8 cellular contexts compared by ENCODE assay signal in genomic region chr5:56094579-56095361, GRCh38.
DNase-seq lines count a peak whose midpoint lies in the region; ATAC-seq and TF ChIP-seq lines count a peak whose summit lies in the region.
"Had no signal": no experiment of that assay in that cellular context is flagged by ENCODE, and none has a peak within 500 bp of the region (broad histone marks: within the 10 kb centered on the region; RNA-seq: fewer than 3 reads in every experiment).

No MANE protein-coding gene starts in this region.

- H4K20me1 ChIP-seq in MM.1S (ENCODE audit: insufficient read depth, low read length) = no peaks in the 10 kb centered on the region

- H3K4me2 ChIP-seq in MM.1S (ENCODE audit: low read depth, low read length) = peak overlapping the region; percentile 56

- H3K9me3 Mint-ChIP-seq in activated naive CD8-positive, alpha-beta T cell treated with anti-CD3 and anti-CD28 coated beads for 36 hours = peaks cover 4% of the 10 kb centered on the region

- H3K4me1 Mint-ChIP-seq in activated naive CD8-positive, alpha-beta T cell treated with anti-CD3 and anti-CD28 coated beads for 36 hours = peaks cover 72% of the 10 kb centered on the region

- no peaks in the 10 kb centered on the region for H3K9me3 ChIP-seq in MM.1S (replicated peaks; ENCODE audit: insufficient read depth, low read length)

- no peaks in the 10 kb centered on the region for H3K79me2 ChIP-seq in MM.1S (ENCODE audit: low read length)

- DNase-seq in MM.1S (no peak), A172 (ENCODE audit: low spot score) (no peak), KG1 (lab: John Stamatoyannopoulos, UW) (no peak), DMS79 (lab: John Stamatoyannopoulos, UW) (no peak)
- peak; percentile 64 for DNase-seq in activated naive CD8-positive, alpha-beta T cell treated with anti-CD3 and anti-CD28 coated beads for 36 hours
- peak; percentile 48 for DNase-seq in stimulated activated naive CD4-positive, alpha-beta T cell treated with Interleukin-2 at 50 U/mL for 16 hours (lab: John Stamatoyannopoulos, UW)

- no peaks in the 10 kb centered on the region for H3K9me2 ChIP-seq in MM.1S (replicated peaks; ENCODE audit: insufficient read depth, low read length)

- H3K27ac ChIP-seq in MM.1S (ENCODE audit: low read length) = peak overlapping the region; percentile 68

- peak; percentile 22 for ATAC-seq in GM21528 (IDR thresholded peaks at IDR 0.05; ENCODE audit: low FRiP score, unreplicated experiment)
- ATAC-seq: left lobe of liver had no signal

- peak overlapping the region; percentile 78 for H3K27ac Mint-ChIP-seq in activated naive CD8-positive, alpha-beta T cell treated with anti-CD3 and anti-CD28 coated beads for 36 hours

- no peaks in the 10 kb centered on the region for H3K27me3 Mint-ChIP-seq in activated naive CD8-positive, alpha-beta T cell treated with anti-CD3 and anti-CD28 coated beads for 36 hours

- no peak overlapping the region for H3K4me3 Mint-ChIP-seq in activated naive CD8-positive, alpha-beta T cell treated with anti-CD3 and anti-CD28 coated beads for 36 hours

- no peak overlapping the region for H3K4me3 ChIP-seq in MM.1S (ENCODE audit: low read length)

- no peaks in the 10 kb centered on the region for H3K27me3 ChIP-seq in MM.1S (replicated peaks; ENCODE audit: insufficient read depth, low read length)

- no peak for TF ChIP-seq CTCF in MM.1S (IDR thresholded peaks at IDR 0.05; ENCODE audit: low read length)

- H3K36me3 Mint-ChIP-seq in activated naive CD8-positive, alpha-beta T cell treated with anti-CD3 and anti-CD28 coated beads for 36 hours = peaks cover 4% of the 10 kb centered on the region

- peaks cover 33% of the 10 kb centered on the region for H3K4me1 ChIP-seq in MM.1S (ENCODE audit: low read length)

- peak overlapping the region; percentile 42; the same call in 1 of the 2 replicates for H2AFZ ChIP-seq in MM.1S (ENCODE audit: low read length)

- peaks cover 15% of the 10 kb centered on the region for H3F3A ChIP-seq in MM.1S (ENCODE audit: insufficient read depth, low read length)

- H3K36me3 ChIP-seq in MM.1S (replicated peaks; ENCODE audit: insufficient read depth, low read length) = no peaks in the 10 kb centered on the region

- no peak overlapping the region; the same call in 1 of the 2 replicates for H3K9ac ChIP-seq in MM.1S (ENCODE audit: low read length)

Comparison
In these comparisons a context has a peak if more than half of its experiments do, and no peak if none do; other contexts are left out.
1. DNase-seq: peak in activated naive CD8-positive, alpha-beta T cell treated with anti-CD3 and anti-CD28 coated beads for 36 hours (single experiment) and stimulated activated naive CD4-positive, alpha-beta T cell treated with Interleukin-2 at 50 U/mL for 16 hours (single experiment); none in MM.1S (single experiment), A172 (single experiment), KG1 (single experiment) and DMS79 (single experiment).